Comparison of ENCODE assay signal across 17 cellular contexts in the genomic region with DNA sequence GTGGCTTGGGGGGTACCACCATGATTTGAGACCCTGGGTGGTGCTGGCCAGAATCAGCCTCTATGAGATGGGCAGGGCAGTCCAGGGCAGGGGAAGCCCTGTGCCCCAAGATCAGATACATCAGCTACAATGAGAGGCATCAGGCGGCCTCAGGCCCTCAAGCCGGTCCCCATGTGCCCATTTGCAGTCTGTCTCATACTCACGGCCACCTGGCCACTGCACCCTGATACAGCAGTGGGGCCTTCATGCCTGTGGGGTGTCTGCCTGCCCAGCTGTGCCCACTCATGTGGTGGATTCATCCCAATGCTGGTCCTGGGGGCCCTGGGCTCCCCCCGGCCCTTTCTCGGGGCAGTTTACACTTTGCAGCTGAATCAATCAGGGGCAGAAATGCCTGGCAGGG. TPM values are rescaled to one million over a fixed set of nuclear protein-coding genes. Genes with fewer than 3 reads are reported as not detected.
DNase-seq lines count a peak whose midpoint lies in the region; ATAC-seq and TF ChIP-seq lines count a peak whose summit lies in the region.
"Had no signal": no experiment of that assay in that cellular context is flagged by ENCODE, and none has a peak within 500 bp of the region (broad histone marks: within the 10 kb centered on the region; RNA-seq: fewer than 3 reads in every experiment).

No MANE protein-coding gene starts in this region.

- no peak overlapping the region; the same call in 1 of the 2 replicates for H3K27ac ChIP-seq in Panc1 (ENCODE audit: low read length)
- no peak overlapping the region for H3K27ac ChIP-seq in fibroblast of lung (ENCODE audit: insufficient read depth, low read length)
- H3K27ac ChIP-seq in neural progenitor cell, result no peak overlapping the region
- peak overlapping the region; percentile 58 for H3K27ac ChIP-seq in upper lobe of right lung
- H3K27ac ChIP-seq: thyroid gland had no signal

- H3K4me2 ChIP-seq in fibroblast of lung (ENCODE audit: extremely low read depth, insufficient read depth, low read length) (peak overlapping the region; percentile 54), neural progenitor cell (no peak overlapping the region)

- H3K27me3 Mint-ChIP-seq in neural progenitor cell (ENCODE audit: insufficient read depth, low read depth), result peaks cover 2% of the 10 kb centered on the region
- H3K27me3 Mint-ChIP-seq: activated CD4-positive, alpha-beta memory T cell treated with anti-CD3 and anti-CD28 coated beads for 36 hours; natural killer cell treated with Interleukin-12 subunit alpha and Interleukin-12 subunit beta and Interleukin-15 and Interleukin-18, amount 100 ng/mL, for 72 hours had no signal

- H3K36me3 ChIP-seq in Panc1 (ENCODE audit: control insufficient read depth, insufficient read depth, low read length) (no peaks in the 10 kb centered on the region), fibroblast of lung (ENCODE audit: control insufficient read depth, insufficient read depth, low read length) (no peaks in the 10 kb centered on the region), neural progenitor cell (no peaks in the 10 kb centered on the region), upper lobe of right lung (no peaks in the 10 kb centered on the region)
- H3K36me3 ChIP-seq: thyroid gland had no signal

- no TSS peak for BruUV-seq in Panc1 (replicated peaks; lab: Mats Ljungman, UMichigan)

- intact Hi-C loops in Panc1 (cut with micrococcal nuclease; ENCODE audit: unreplicated experiment) (no loop called here), upper lobe of right lung (cut with DNase I) (no loop called here)

- TF ChIP-seq CTCF in Panc1 (IDR thresholded peaks at IDR 0.05) (no peak), fibroblast of lung (conservative IDR thresholded peaks at IDR 0.05 in 1 of 2, IDR thresholded peaks at IDR 0.05 in 1 of 2; ENCODE audit: low read depth in 1 of 2, low read length in 2 of 2) (no peak), neural progenitor cell (IDR thresholded peaks at IDR 0.05) (no peak), upper lobe of right lung (IDR thresholded peaks at IDR 0.05) (no peak)

- CTCF ChIA-PET in Panc1 (lab: Charles Lee), result no interaction called here

- H3K9ac ChIP-seq in fibroblast of lung (ENCODE audit: insufficient read depth, low read length) (no peak overlapping the region), neural progenitor cell (no peak overlapping the region)

- DNase-seq in Panc1 (ENCODE audit: low read depth, low spot score), result no peak
- no peak for DNase-seq in fibroblast of lung (ENCODE audit: low read depth in 2 of 2)
- no peak for DNase-seq in neural progenitor cell (ENCODE audit: low spot score)
- peak; percentile 54 for DNase-seq in upper lobe of right lung
- no peak for DNase-seq in central memory CD4-positive, alpha-beta T cell
- DNase-seq in stimulated activated CD4-positive, alpha-beta T cell treated with anti-CD3 and anti-CD28 coated beads, Interleukin-4, amount 100 ng/mL, for 24 hours, result no peak
- DNase-seq: activated CD4-positive, alpha-beta memory T cell treated with anti-CD3 and anti-CD28 coated beads for 36 hours; activated naive CD4-positive, alpha-beta T cell; activated T-cell treated with anti-CD3 and anti-CD28 coated beads for 4 hours; NCI-H2107; NCI-H524 treated with DMSO at 0.1 percent for 48 hours; T-helper 2 cell; thyroid gland had no signal

- ATAC-seq in Panc1, result peak; percentile 22; the same call in 1 of the 2 replicates
- ATAC-seq in upper lobe of right lung, result no peak
- no peak for ATAC-seq in HG02885 (IDR thresholded peaks at IDR 0.05; ENCODE audit: poor library complexity, unreplicated experiment)
- ATAC-seq: natural killer cell treated with Interleukin-12 subunit alpha and Interleukin-12 subunit beta and Interleukin-15 and Interleukin-18, amount 100 ng/mL, for 72 hours had no signal

- H3F3A ChIP-seq in neural progenitor cell (ENCODE audit: low read depth), result no peaks in the 10 kb centered on the region

- H3K4me3 Mint-ChIP-seq in neural progenitor cell, result no peak overlapping the region
- H3K4me3 Mint-ChIP-seq: activated CD4-positive, alpha-beta memory T cell treated with anti-CD3 and anti-CD28 coated beads for 36 hours; natural killer cell treated with Interleukin-12 subunit alpha and Interleukin-12 subunit beta and Interleukin-15 and Interleukin-18, amount 100 ng/mL, for 72 hours; stimulated activated effector memory CD8-positive, alpha-beta T cell treated with anti-CD3 and anti-CD28 coated beads, Interleukin-12 subunit alpha, Interleukin-12 subunit beta, amount 100 ng/mL, for 72 hours had no signal

- H3K79me2 ChIP-seq in fibroblast of lung (ENCODE audit: control insufficient read depth, insufficient read depth, low read length) (no peaks in the 10 kb centered on the region), neural progenitor cell (ENCODE audit: low read depth) (no peaks in the 10 kb centered on the region)

- H3K4me3 ChIP-seq in Panc1 (ENCODE audit: low read depth in 2 of 2, low read length in 2 of 2) (no peak overlapping the region), fibroblast of lung (replicated peaks in 1 of 4; ENCODE audit: control extremely low read depth in 1 of 4, insufficient read depth in 1 of 4, low read depth in 3 of 4, low read length in 4 of 4) (no peak overlapping the region), neural progenitor cell (no peak overlapping the region), upper lobe of right lung (no peak overlapping the region)
- H3K4me3 ChIP-seq: thyroid gland had no signal

- peaks cover 11% of the 10 kb centered on the region for H3K4me1 Mint-ChIP-seq in neural progenitor cell
- H3K4me1 Mint-ChIP-seq: stimulated activated effector memory CD8-positive, alpha-beta T cell treated with anti-CD3 and anti-CD28 coated beads, Interleukin-12 subunit alpha, Interleukin-12 subunit beta, amount 100 ng/mL, for 72 hours had no signal

- H2AFZ ChIP-seq in fibroblast of lung (ENCODE audit: low read length) (no peak overlapping the region), neural progenitor cell (replicated peaks) (no peak overlapping the region)

- H4K20me1 ChIP-seq in fibroblast of lung (ENCODE audit: control insufficient read depth, extremely low read depth, insufficient read depth, low read length), result no peaks in the 10 kb centered on the region
- H4K20me1 ChIP-seq in neural progenitor cell (ENCODE audit: low read depth), result no peaks in the 10 kb centered on the region

- H3K27me3 ChIP-seq in Panc1 (ENCODE audit: control insufficient read depth, insufficient read depth, low read length) (no peaks in the 10 kb centered on the region), fibroblast of lung (ENCODE audit: control insufficient read depth, insufficient read depth, low read length) (no peaks in the 10 kb centered on the region), neural progenitor cell (peaks cover 10% of the 10 kb centered on the region), upper lobe of right lung (no peaks in the 10 kb centered on the region)
- H3K27me3 ChIP-seq: thyroid gland had no signal

- POLR2A ChIA-PET in Panc1 (lab: Charles Lee), result no interaction called here

- H3K9me3 ChIP-seq in Panc1 (ENCODE audit: control insufficient read depth, insufficient read depth, low read depth, low read length), result no peaks in the 10 kb centered on the region
- H3K9me3 ChIP-seq in fibroblast of lung (ENCODE audit: control insufficient read depth, insufficient read depth, low read depth, low read length), result no peaks in the 10 kb centered on the region
- H3K9me3 ChIP-seq in neural progenitor cell (ENCODE audit: low read depth), result no peaks in the 10 kb centered on the region
- H3K9me3 ChIP-seq in upper lobe of right lung, result no peaks in the 10 kb centered on the region
- H3K9me3 ChIP-seq: Caco-2, thyroid gland had no signal

- no peaks in the 10 kb centered on the region for H3K9me3 Mint-ChIP-seq in neural progenitor cell
- H3K9me3 Mint-ChIP-seq: activated CD4-positive, alpha-beta memory T cell treated with anti-CD3 and anti-CD28 coated beads for 36 hours; natural killer cell treated with Interleukin-12 subunit alpha and Interleukin-12 subunit beta and Interleukin-15 and Interleukin-18, amount 100 ng/mL, for 72 hours; stimulated activated effector memory CD8-positive, alpha-beta T cell treated with anti-CD3 and anti-CD28 coated beads, Interleukin-12 subunit alpha, Interleukin-12 subunit beta, amount 100 ng/mL, for 72 hours had no signal

- in situ Hi-C loops in Panc1 (cut with HindIII; ENCODE audit: low pct_unique_long_range_greater_than_20kb, low sequenced_read_pairs), result no loop called here

- H3K4me1 ChIP-seq in Panc1 (ENCODE audit: control insufficient read depth, insufficient read depth, low read length) (peaks cover 19% of the 10 kb centered on the region), fibroblast of lung (ENCODE audit: control insufficient read depth, extremely low read depth, insufficient read depth, low read length) (peaks cover 17% of the 10 kb centered on the region), neural progenitor cell (no peaks in the 10 kb centered on the region), upper lobe of right lung (peaks cover 3% of the 10 kb centered on the region)
- H3K4me1 ChIP-seq: thyroid gland had no signal

- H3K27ac Mint-ChIP-seq in neural progenitor cell, result peak overlapping the region; percentile 37
- H3K27ac Mint-ChIP-seq: activated CD4-positive, alpha-beta memory T cell treated with anti-CD3 and anti-CD28 coated beads for 36 hours; natural killer cell treated with Interleukin-12 subunit alpha and Interleukin-12 subunit beta and Interleukin-15 and Interleukin-18, amount 100 ng/mL, for 72 hours; stimulated activated effector memory CD8-positive, alpha-beta T cell treated with anti-CD3 and anti-CD28 coated beads, Interleukin-12 subunit alpha, Interleukin-12 subunit beta, amount 100 ng/mL, for 72 hours had no signal

- no peaks in the 10 kb centered on the region for H3K36me3 Mint-ChIP-seq in neural progenitor cell
- H3K36me3 Mint-ChIP-seq: activated CD4-positive, alpha-beta memory T cell treated with anti-CD3 and anti-CD28 coated beads for 36 hours; natural killer cell treated with Interleukin-12 subunit alpha and Interleukin-12 subunit beta and Interleukin-15 and Interleukin-18, amount 100 ng/mL, for 72 hours; stimulated activated effector memory CD8-positive, alpha-beta T cell treated with anti-CD3 and anti-CD28 coated beads, Interleukin-12 subunit alpha, Interleukin-12 subunit beta, amount 100 ng/mL, for 72 hours had no signal

RNA-seq across cellular contexts. Expression of a gene that starts 42.4 kb away (rescaled TPM):
- total RNA-seq in Panc1 (2021; ENCODE audit: unreplicated experiment), result 1.3 TPM
- 0.10 TPM for polyA plus RNA-seq in Panc1 (2012; ENCODE audit: insufficient read length)
- total RNA-seq in fibroblast of lung, result 1.3 and 1.8 TPM in 2 replicates
- 0.05 and 0.11 TPM in 2 replicates for polyA plus RNA-seq in fibroblast of lung
- 0.03 and 0.14 TPM in 2 replicates for polyA plus RNA-seq in fibroblast of lung (2012)
- 1.2 and 2.9 TPM in 2 replicates for polyA minus RNA-seq in fibroblast of lung (ENCODE audit: low replicate concordance)
- 2.3 TPM in 2 replicates for total RNA-seq in neural progenitor cell (ENCODE audit: low replicate concordance)
- 2.0 TPM for total RNA-seq in upper lobe of right lung
